27 cellular contexts compared by ENCODE assay signal in the genomic region with DNA sequence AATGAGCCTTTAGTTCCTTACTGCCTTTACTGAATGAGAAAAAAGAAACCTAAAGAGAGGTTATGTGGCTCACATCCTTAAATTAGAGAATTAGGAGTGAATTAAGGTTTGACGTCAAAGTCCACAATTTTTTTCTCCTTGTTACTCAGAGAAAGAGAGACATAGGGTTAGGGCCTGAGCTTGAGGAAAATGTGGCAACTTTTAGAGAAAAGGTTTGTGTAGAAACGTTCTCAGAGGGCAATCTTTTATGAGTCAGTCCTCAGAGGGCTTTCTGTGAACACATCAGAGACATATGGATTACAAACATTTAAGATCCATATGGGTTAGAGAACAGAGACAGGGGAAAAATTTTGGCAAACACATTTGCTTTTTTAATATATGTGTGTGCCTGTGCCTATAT.
"Had no signal": no experiment of that assay in that cellular context is flagged by ENCODE, and none has a peak within 500 bp of the region (broad histone marks: within the 10 kb centered on the region; RNA-seq: fewer than 3 reads in every experiment).

No MANE protein-coding gene starts in this region.

- H3K36me3 ChIP-seq: neutrophil, sigmoid colon, thoracic aorta, tibial nerve, upper lobe of left lung had no signal

- H3K27me3 ChIP-seq: dorsolateral prefrontal cortex, neutrophil, sigmoid colon, tibial nerve, upper lobe of left lung had no signal

- H3K4me3 ChIP-seq: dorsolateral prefrontal cortex, lung, mucosa of descending colon, psoas muscle, sigmoid colon, skin epidermis, thoracic aorta, tibial nerve, upper lobe of left lung had no signal

- H3K9me3 ChIP-seq: mucosa of descending colon, neutrophil, psoas muscle, sigmoid colon, thoracic aorta, upper lobe of left lung had no signal

- H3K27me3 Mint-ChIP-seq: natural killer cell treated with Interleukin-12 subunit alpha and Interleukin-12 subunit beta and Interleukin-15 and Interleukin-18, amount 100 ng/mL, for 72 hours had no signal

- H3K36me3 Mint-ChIP-seq: memory B cell; naive B cell; natural killer cell treated with Interleukin-12 subunit alpha and Interleukin-12 subunit beta and Interleukin-15 and Interleukin-18, amount 100 ng/mL, for 72 hours; stimulated activated naive B cell treated with anti-CD40 and anti-IgM and Interleukin-4, amounts not matched to agents 10 μg/mL and 1 μg/mL and 100 μg/mL, for 72 hours had no signal

- ATAC-seq: esophagus mucosa; mucosa of descending colon; natural killer cell treated with Interleukin-12 subunit alpha and Interleukin-12 subunit beta and Interleukin-15 and Interleukin-18, amount 100 ng/mL, for 72 hours; psoas muscle; right cardiac atrium; stimulated activated naive B cell treated with anti-CD40 and anti-IgM and Interleukin-4, amounts not matched to agents 10 μg/mL and 1 μg/mL and 100 μg/mL, for 72 hours had no signal

- H3K27ac Mint-ChIP-seq: memory B cell; mesothelial cell of epicardium; naive B cell; natural killer cell treated with Interleukin-12 subunit alpha and Interleukin-12 subunit beta and Interleukin-15 and Interleukin-18, amount 100 ng/mL, for 72 hours; stimulated activated naive B cell treated with anti-CD40 and anti-IgM and Interleukin-4, amounts not matched to agents 10 μg/mL and 1 μg/mL and 100 μg/mL, for 72 hours; stimulated activated naive CD8-positive, alpha-beta T cell treated with anti-CD3 and anti-CD28 coated beads, Interleukin-15, Interleukin-2, amounts not matched to agents 100 ng/mL and 50 ng/mL, for 24 hours had no signal

- DNase-seq: cerebellar nuclear complex; dorsolateral prefrontal cortex; effector CD4-positive, alpha-beta T cell; kidney; mucosa of descending colon; naive B cell; psoas muscle; right cardiac atrium; sigmoid colon; stimulated activated CD4-positive, alpha-beta T cell treated with anti-CD3 and anti-CD28 coated beads, Interleukin-15, amount 100 ng/mL, for 24 hours; stimulated activated CD4-positive, alpha-beta T cell treated with anti-CD3 and anti-CD28 coated beads, Interleukin-2, amount 100 ng/mL, for 48 hours; stimulated activated naive B cell treated with anti-CD40 and anti-IgM and Interleukin-4, amounts not matched to agents 10 μg/mL and 1 μg/mL and 100 μg/mL, for 72 hours; upper lobe of left lung had no signal

- H3K27ac ChIP-seq: dorsolateral prefrontal cortex, neutrophil, psoas muscle, sigmoid colon, skin epidermis, thoracic aorta, tibial nerve had no signal

- FAIRE-seq: colon, frontal cortex, kidney, urothelium cell line had no signal

- H3K4me3 Mint-ChIP-seq: memory B cell; mesothelial cell of epicardium; naive B cell; natural killer cell treated with Interleukin-12 subunit alpha and Interleukin-12 subunit beta and Interleukin-15 and Interleukin-18, amount 100 ng/mL, for 72 hours; neural crest cell; stimulated activated naive B cell treated with anti-CD40 and anti-IgM and Interleukin-4, amounts not matched to agents 10 μg/mL and 1 μg/mL and 100 μg/mL, for 72 hours; stimulated activated naive CD8-positive, alpha-beta T cell treated with anti-CD3 and anti-CD28 coated beads, Interleukin-15, Interleukin-2, amounts not matched to agents 100 ng/mL and 50 ng/mL, for 24 hours had no signal

- H3K4me1 Mint-ChIP-seq: memory B cell; stimulated activated naive B cell treated with anti-CD40 and anti-IgM and Interleukin-4, amounts not matched to agents 10 μg/mL and 1 μg/mL and 100 μg/mL, for 72 hours had no signal
